Comparison of ENCODE assay signal across 1 cellular context in genomic region chr13:110714798-110715394, GRCh38.
A peak's percentile ranks its signal among the peaks of the same experiment; 100 is the strongest.
TF ChIP-seq lines count a peak whose summit lies in the region.

No MANE protein-coding gene starts in this region.

TF ChIP-seq in GM23338, 12 proteins besides CTCF, POLR2A, EP300 and RAD21 (continued from another document):
- TF ChIP-seq ZNF462 (CRISPR knock-in tag; IDR thresholded peaks at IDR 0.05) (no peak), POLR2AphosphoS5 (IDR thresholded peaks at IDR 0.05; ENCODE audit: low read depth) (peak; percentile 98)
